Comparison of ENCODE assay signal across 8 cellular contexts in the genomic region with DNA sequence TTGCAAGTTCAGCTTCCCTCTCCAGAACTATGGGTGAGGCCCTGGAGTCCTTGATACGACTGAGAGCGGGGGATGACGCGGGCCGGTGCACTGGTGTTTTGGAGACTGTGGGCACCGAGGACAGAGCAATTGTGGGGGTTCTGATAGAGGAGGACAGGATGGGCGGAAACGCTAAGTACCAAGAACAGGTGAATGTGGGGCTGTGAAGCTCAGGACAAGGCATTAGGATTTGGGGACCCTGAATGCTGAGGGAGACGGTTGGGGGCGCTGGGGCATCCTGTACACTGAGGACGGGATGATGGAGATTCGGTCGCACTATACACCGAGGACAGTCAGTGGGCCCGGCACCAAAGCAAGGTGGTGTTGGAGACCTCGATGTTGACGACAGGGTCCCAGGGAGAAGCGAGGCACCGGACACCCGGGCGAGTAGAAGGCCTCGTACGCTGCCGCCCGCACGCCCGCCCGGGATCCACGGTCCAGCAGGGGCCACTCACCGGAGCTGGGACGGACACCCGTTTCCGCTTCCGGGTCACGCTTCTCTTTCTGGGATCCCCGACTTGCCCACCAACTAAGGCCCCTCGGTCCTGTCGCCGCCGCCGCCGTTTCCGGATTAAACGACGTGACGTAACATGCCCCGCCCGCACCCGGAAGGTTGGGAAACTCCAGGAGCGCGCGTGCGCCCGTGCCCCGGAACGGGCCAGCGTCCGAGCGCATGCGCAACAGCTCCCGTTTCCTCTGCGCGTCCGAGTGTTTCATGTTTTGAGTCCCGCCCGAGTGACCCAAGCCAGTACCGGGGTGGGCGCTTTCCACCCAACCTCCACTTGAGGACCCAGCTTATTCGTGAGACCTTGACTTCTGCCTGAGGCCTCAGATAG. TPM values are rescaled to one million over a fixed set of nuclear protein-coding genes. Genes with fewer than 3 reads are reported as not detected.
DNase-seq lines count a peak whose midpoint lies in the region; ATAC-seq and TF ChIP-seq lines count a peak whose summit lies in the region.

CHMP2A (minus strand) TSS at position 612 of the 875 bp plus-strand sequence. CDS start 893 bp downstream, outside the sequence.

- intact Hi-C loops in testis (cut with DNase I; ENCODE audit: low total_unique reads): no loop called here

- peak; percentile 97 for DNase-seq in AG10803 (ENCODE audit: low read depth)
- DNase-seq in MM.1S: peak; percentile 96
- peak; percentile 90 for DNase-seq in foreskin melanocyte
- no peak for DNase-seq in occipital lobe (lab: John Stamatoyannopoulos, UW)
- peak; percentile 98 for DNase-seq in testis
- no peak for DNase-seq in DMS79 treated with DMSO at 0.1 percent for 48 hours (lab: John Stamatoyannopoulos, UW)

- H3K27ac Mint-ChIP-seq in activated T-helper 17 cell treated with anti-CD3 and anti-CD28 coated beads, Interleukin-2, amount 50 U/mL, for 72 hours: peak within 1 kb of the TSS; percentile 100

- H3K36me3 ChIP-seq in MM.1S (replicated peaks; ENCODE audit: insufficient read depth, low read length) (peaks cover 3% of the 10 kb centered on the region; the same call in 1 of the 2 replicates), testis (ENCODE audit: low read depth, missing control alignments) (peaks cover 1% of the 10 kb centered on the region)

- H3K27me3 Mint-ChIP-seq in activated T-helper 17 cell treated with anti-CD3 and anti-CD28 coated beads, Interleukin-2, amount 50 U/mL, for 72 hours: no peaks in the 10 kb centered on the region

- 0% methylated on average over 24 to 55 of the region's 69 CpGs for WGBS in testis, 2 donors

- no peak for TF ChIP-seq POLR2A in testis (IDR thresholded peaks at IDR 0.05)

- TF ChIP-seq CTCF in AG10803 (conservative IDR thresholded peaks at IDR 0.05; ENCODE audit: low read length) (no peak), MM.1S (IDR thresholded peaks at IDR 0.05; ENCODE audit: low read length) (no peak), testis (IDR thresholded peaks at IDR 0.05) (no peak)

- peaks cover 95% of the 10 kb centered on the region for H3K36me3 Mint-ChIP-seq in activated T-helper 17 cell treated with anti-CD3 and anti-CD28 coated beads, Interleukin-2, amount 50 U/mL, for 72 hours (ENCODE audit: low read depth)

- no peaks in the 10 kb centered on the region for H3K9me3 ChIP-seq in MM.1S (replicated peaks; ENCODE audit: insufficient read depth, low read length)
- no peaks in the 10 kb centered on the region for H3K9me3 ChIP-seq in testis

- no peaks in the 10 kb centered on the region for H3K9me3 Mint-ChIP-seq in activated T-helper 17 cell treated with anti-CD3 and anti-CD28 coated beads, Interleukin-2, amount 50 U/mL, for 72 hours

- peak within 1 kb of the TSS; percentile 81 for H2AFZ ChIP-seq in MM.1S (ENCODE audit: low read length)

- peaks cover 63% of the 10 kb centered on the region for H3F3A ChIP-seq in MM.1S (ENCODE audit: insufficient read depth, low read length)

- H3K79me2 ChIP-seq in MM.1S (ENCODE audit: low read length): peaks cover 45% of the 10 kb centered on the region

- no peaks in the 10 kb centered on the region for H3K9me2 ChIP-seq in MM.1S (replicated peaks; ENCODE audit: insufficient read depth, low read length)

- peak within 1 kb of the TSS; percentile 100 for H3K4me3 Mint-ChIP-seq in activated T-helper 17 cell treated with anti-CD3 and anti-CD28 coated beads, Interleukin-2, amount 50 U/mL, for 72 hours

- H3K27me3 ChIP-seq in MM.1S (replicated peaks; ENCODE audit: insufficient read depth, low read length) (no peaks in the 10 kb centered on the region), testis (no peaks in the 10 kb centered on the region)

- H3K4me3 ChIP-seq in AG10803 (ENCODE audit: low read length) (peak within 1 kb of the TSS; percentile 94), MM.1S (ENCODE audit: low read length) (peak within 1 kb of the TSS; percentile 95), testis (peak within 1 kb of the TSS; percentile 68 to 79)

- H3K4me2 ChIP-seq in MM.1S (ENCODE audit: low read depth, low read length): peak within 1 kb of the TSS; percentile 98

- H3K4me1 ChIP-seq in MM.1S (ENCODE audit: low read length): peaks cover 22% of the 10 kb centered on the region
- peaks cover 32% of the 10 kb centered on the region for H3K4me1 ChIP-seq in testis

- H3K27ac ChIP-seq in MM.1S (ENCODE audit: low read length): peak within 1 kb of the TSS; percentile 88
- peak within 1 kb of the TSS; percentile 66 to 93 for H3K27ac ChIP-seq in testis

- peaks cover 8% of the 10 kb centered on the region; the same call in 1 of the 2 replicates for H4K20me1 ChIP-seq in MM.1S (ENCODE audit: insufficient read depth, low read length)

- ATAC-seq in GM21381 (IDR thresholded peaks at IDR 0.05; ENCODE audit: unreplicated experiment): peak; percentile 38
- peak; percentile 42 for ATAC-seq in activated T-helper 17 cell treated with anti-CD3 and anti-CD28 coated beads, Interleukin-2, amount 50 U/mL, for 72 hours (replicated peaks)

- H3K9ac ChIP-seq in MM.1S (ENCODE audit: low read length): peak within 1 kb of the TSS; percentile 92

- H3K4me1 Mint-ChIP-seq in activated T-helper 17 cell treated with anti-CD3 and anti-CD28 coated beads, Interleukin-2, amount 50 U/mL, for 72 hours: peaks cover 29% of the 10 kb centered on the region

RNA-seq across cellular contexts. Expression of gene CHMP2A, which starts in this region (rescaled TPM):
- total RNA-seq in activated T-helper 17 cell treated with anti-CD3 and anti-CD28 coated beads, Interleukin-2, amount 50 U/mL, for 72 hours: 10 to 100 TPM; 79.0 to 95.8 TPM
- 47.7 TPM for total RNA-seq in occipital lobe
- total RNA-seq in testis: 100 to 1,000 TPM; 115 to 126 TPM
- 155 TPM for polyA plus RNA-seq in testis (ENCODE audit: insufficient read depth, low read depth, low replicate concordance)

Comparison
In these comparisons a context has a peak if more than half of its experiments do, and no peak if none do; other contexts are left out.
1. DNase-seq: peak in AG10803 (single experiment), MM.1S (single experiment), foreskin melanocyte (single experiment) and testis (single experiment); none in occipital lobe (single experiment) and DMS79 treated with DMSO at 0.1 percent for 48 hours (single experiment).
2. Peak in every context shown above with its lines, with median percentiles within 50 percentile points of each other: H3K4me3 ChIP-seq.